ENCODE assay signal across 9 cellular contexts in the genomic region with DNA sequence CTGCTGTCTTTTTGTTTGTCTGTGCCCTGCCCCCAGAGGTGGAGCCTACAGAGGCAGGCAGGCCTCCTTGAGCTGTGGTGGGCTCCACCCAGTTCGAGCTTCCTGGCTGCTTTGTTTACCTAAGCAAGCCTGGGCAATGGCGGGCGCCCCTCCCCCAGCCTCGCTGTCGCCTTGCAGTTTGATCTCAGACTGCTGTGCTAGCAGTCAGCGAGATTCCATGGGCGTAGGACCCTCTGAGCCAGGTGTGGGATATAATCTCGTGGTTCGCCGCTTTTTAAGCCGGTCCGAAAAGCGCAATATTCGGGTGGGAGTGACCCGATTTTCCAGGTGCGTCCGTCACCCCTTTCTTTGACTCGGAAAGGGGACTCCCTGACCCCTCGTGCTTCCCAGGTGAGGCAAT. TPM values are rescaled to one million over a fixed set of nuclear protein-coding genes. Genes with fewer than 3 reads are reported as not detected.
"Had no signal": no experiment of that assay in that cellular context is flagged by ENCODE, and none has a peak within 500 bp of the region (broad histone marks: within the 10 kb centered on the region; RNA-seq: fewer than 3 reads in every experiment).

No MANE protein-coding gene starts in this region.

RNA-seq across cellular contexts. Expression of a gene that starts 42.4 kb away (rescaled TPM):
- total RNA-seq: activated CD4-positive, alpha-beta memory T cell treated with anti-CD3 and anti-CD28 coated beads, Interleukin-2, amount 10 ng/mL, durations not matched to agents 7 days and 5 days; activated CD4-positive, alpha-beta T cell treated with anti-CD3 and anti-CD28 coated beads for 36 hours; activated CD8-positive, alpha-beta memory T cell treated with anti-CD3 and anti-CD28 coated beads for 36 hours; activated naive CD4-positive, alpha-beta T cell treated with anti-CD3 and anti-CD28 coated beads for 36 hours; activated T-helper 17 cell treated with anti-CD3 and anti-CD28 coated beads, Interleukin-2, amount 50 U/mL, for 72 hours; astrocyte; Right ventricle myocardium inferior; T-cell; T-helper 2 cell treated with Interferon-gamma antibody and Interleukin-4, amounts not matched to agents 100 ng/mL and 5 ng/mL, for 36 hours had no signal
